27 cellular contexts compared by ENCODE assay signal in the genomic region with DNA sequence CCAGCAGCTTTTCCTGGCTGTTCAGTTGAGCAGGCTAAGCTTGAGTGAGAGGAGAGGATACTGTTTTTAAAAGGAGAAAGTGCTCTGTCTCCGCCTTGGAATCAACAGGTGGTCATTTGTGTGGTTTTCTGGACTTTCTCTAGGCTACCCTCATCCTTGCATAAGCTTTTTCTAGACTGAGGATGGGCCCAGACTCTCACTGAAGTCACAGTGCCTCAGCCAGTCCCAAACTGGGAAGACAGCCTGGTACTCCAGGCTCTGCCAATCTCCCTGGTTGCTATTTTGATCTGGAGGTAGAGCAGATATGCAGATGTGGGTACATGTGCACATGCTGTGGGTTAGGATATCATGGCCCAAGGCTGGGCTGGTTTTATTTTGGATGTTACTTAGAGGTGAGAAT. TPM values are rescaled to one million over a fixed set of nuclear protein-coding genes. Genes with fewer than 3 reads are reported as not detected.
"Had no signal": no experiment of that assay in that cellular context is flagged by ENCODE, and none has a peak within 500 bp of the region (broad histone marks: within the 10 kb centered on the region; RNA-seq: fewer than 3 reads in every experiment).

No MANE protein-coding gene starts in this region.

- H3K27me3 ChIP-seq: adrenal gland had no signal

- H3K4me1 ChIP-seq: adrenal gland, breast epithelium had no signal

- ATAC-seq: activated CD8-positive, alpha-beta T cell treated with anti-CD3 and anti-CD28 coated beads, Interleukin-2, amount 10 ng/mL, durations not matched to agents 7 days and 5 days; PC-3; T-helper 17 cell; WTC11 had no signal

- H3K4me3 Mint-ChIP-seq: activated CD8-positive, alpha-beta T cell treated with anti-CD3 and anti-CD28 coated beads, Interleukin-2, amount 10 ng/mL, durations not matched to agents 7 days and 5 days; activated naive CD8-positive, alpha-beta T cell treated with anti-CD3 and anti-CD28 coated beads, Interleukin-2, amount 10 ng/mL, durations not matched to agents 7 days and 5 days; IgD-negative memory B cell; T-helper 17 cell; WTC11 had no signal

- H3K36me3 ChIP-seq: adrenal gland, breast epithelium had no signal

- H3K9me3 ChIP-seq: adrenal gland, breast epithelium had no signal

- H3K4me3 ChIP-seq: adrenal gland, breast epithelium had no signal

- DNase-seq: activated CD4-positive, alpha-beta T cell treated with anti-CD3 and anti-CD28 coated beads for 48 hours; activated CD4-positive, alpha-beta T cell treated with anti-CD3 and anti-CD28 coated beads, Interleukin-2, amount 50 U/mL, for 4 hours; activated CD4-positive, CD25-positive, alpha-beta regulatory T cell treated with anti-CD3 and anti-CD28 coated beads, Interleukin-2, amount 50 U/mL, for 72 hours; activated CD8-positive, alpha-beta memory T cell treated with anti-CD3 and anti-CD28 coated beads, Interleukin-2, amount 50 U/mL, for 48 hours; activated CD8-positive, alpha-beta T cell treated with anti-CD3 and anti-CD28 coated beads, Interleukin-2, amount 10 ng/mL, durations not matched to agents 7 days and 5 days; activated naive CD4-positive, alpha-beta T cell treated with anti-CD3 and anti-CD28 coated beads, Interleukin-2, amount 50 U/mL, for 16 hours; activated naive CD8-positive, alpha-beta T cell treated with anti-CD3 and anti-CD28 coated beads, Interleukin-2, amount 10 ng/mL, durations not matched to agents 7 days and 5 days; activated T-cell treated with anti-CD3 and anti-CD28 coated beads, Interleukin-2, amount 50 U/mL, for 1 hour; adrenal gland; anterior cingulate cortex; KG1; NCI-H1092; NCI-H1417 treated with DMSO at 0.1 percent for 48 hours; NCI-H1694; NCI-H2107; NCI-H2171 treated with DMSO at 0.1 percent for 48 hours; NCI-H226; NCI-H526; NCI-H82; PC-3; SIG-M5; T-helper 17 cell; T-helper 9 cell had no signal

- H3K27ac ChIP-seq: adrenal gland, breast epithelium had no signal

- H3K9me3 Mint-ChIP-seq: activated naive CD8-positive, alpha-beta T cell treated with anti-CD3 and anti-CD28 coated beads, Interleukin-2, amount 10 ng/mL, durations not matched to agents 7 days and 5 days; IgD-negative memory B cell; WTC11 had no signal

- H3K36me3 Mint-ChIP-seq: activated naive CD8-positive, alpha-beta T cell treated with anti-CD3 and anti-CD28 coated beads, Interleukin-2, amount 10 ng/mL, durations not matched to agents 7 days and 5 days; WTC11 had no signal

- H3K27ac Mint-ChIP-seq: activated CD8-positive, alpha-beta T cell treated with anti-CD3 and anti-CD28 coated beads, Interleukin-2, amount 10 ng/mL, durations not matched to agents 7 days and 5 days; activated naive CD8-positive, alpha-beta T cell treated with anti-CD3 and anti-CD28 coated beads, Interleukin-2, amount 10 ng/mL, durations not matched to agents 7 days and 5 days; T-helper 17 cell; WTC11 had no signal

- H3K4me1 Mint-ChIP-seq: IgD-negative memory B cell had no signal

RNA-seq across cellular contexts. Expression of a gene that starts 7.0 kb away (rescaled TPM):
- total RNA-seq: MCF 10A, T-helper 17 cell had no signal
